Comparison of ENCODE assay signal across 8 cellular contexts in genomic region chr15:96329403-96329981, GRCh38. TPM values are rescaled to one million over a fixed set of nuclear protein-coding genes. Genes with fewer than 3 reads are reported as not detected.
DNase-seq lines count a peak whose midpoint lies in the region; ATAC-seq and TF ChIP-seq lines count a peak whose summit lies in the region.

No MANE protein-coding gene starts in this region.

- no peaks in the 10 kb centered on the region for H3K9me3 ChIP-seq in SJSA1 (replicated peaks)

- H3K36me3 ChIP-seq in SJSA1: peaks cover 30% of the 10 kb centered on the region

- no peak for TF ChIP-seq CTCF in foreskin keratinocyte (conservative IDR thresholded peaks at IDR 0.05)

- H3K4me3 ChIP-seq in SJSA1: peak overlapping the region; percentile 52

- ATAC-seq in foreskin keratinocyte (no peak), HG03378 (IDR thresholded peaks at IDR 0.05; ENCODE audit: unreplicated experiment) (no peak)

- H3K27ac ChIP-seq in SJSA1 (peak overlapping the region; percentile 78), foreskin keratinocyte (peak overlapping the region; percentile 57)

- H3K4me1 ChIP-seq in SJSA1 (replicated peaks) (peaks cover 32% of the 10 kb centered on the region), foreskin keratinocyte (peaks cover 18% of the 10 kb centered on the region)

- peak; percentile 37 for DNase-seq in ELR (ENCODE audit: low read depth)
- DNase-seq in SJSA1 (ENCODE audit: low read depth in 1 of 2, low spot score in 2 of 2): peak in 1 of 2 experiments; percentile 64
- DNase-seq in foreskin keratinocyte: no peak
- DNase-seq in retina: peak; percentile 33
- no peak for DNase-seq in GDM1 (lab: John Stamatoyannopoulos, UW)
- no peak for DNase-seq in DMS79 (lab: John Stamatoyannopoulos, UW)
- no peak for DNase-seq in stimulated activated CD4-positive, alpha-beta T cell treated with anti-CD3 and anti-CD28 coated beads, Interleukin-2, amount 100 ng/mL, for 24 hours

- H3K27me3 ChIP-seq in SJSA1 (replicated peaks): no peaks in the 10 kb centered on the region
- no peaks in the 10 kb centered on the region for H3K27me3 ChIP-seq in foreskin keratinocyte

RNA-seq across cellular contexts. Expression of gene NR2F2, which starts 1.0 kb away (rescaled TPM):
- total RNA-seq in SJSA1 (2014; rRNA removed; shearing (Covaris generic)): 9.8 and 14.0 TPM in 2 replicates
- 24.9 and 30.6 TPM in 2 replicates for total RNA-seq in foreskin keratinocyte
- 20.3 and 20.8 TPM in 2 replicates for polyA plus RNA-seq in foreskin keratinocyte

Comparison
In these comparisons a context has a peak if more than half of its experiments do, and no peak if none do; other contexts are left out.
1. DNase-seq: peak in ELR (single experiment) and retina (single experiment); none in foreskin keratinocyte (0 of 2), GDM1 (single experiment), DMS79 (single experiment) and stimulated activated CD4-positive, alpha-beta T cell treated with anti-CD3 and anti-CD28 coated beads, Interleukin-2, amount 100 ng/mL, for 24 hours (0 of 2).